ENCODE assay signal across 28 cellular contexts in the genomic region with DNA sequence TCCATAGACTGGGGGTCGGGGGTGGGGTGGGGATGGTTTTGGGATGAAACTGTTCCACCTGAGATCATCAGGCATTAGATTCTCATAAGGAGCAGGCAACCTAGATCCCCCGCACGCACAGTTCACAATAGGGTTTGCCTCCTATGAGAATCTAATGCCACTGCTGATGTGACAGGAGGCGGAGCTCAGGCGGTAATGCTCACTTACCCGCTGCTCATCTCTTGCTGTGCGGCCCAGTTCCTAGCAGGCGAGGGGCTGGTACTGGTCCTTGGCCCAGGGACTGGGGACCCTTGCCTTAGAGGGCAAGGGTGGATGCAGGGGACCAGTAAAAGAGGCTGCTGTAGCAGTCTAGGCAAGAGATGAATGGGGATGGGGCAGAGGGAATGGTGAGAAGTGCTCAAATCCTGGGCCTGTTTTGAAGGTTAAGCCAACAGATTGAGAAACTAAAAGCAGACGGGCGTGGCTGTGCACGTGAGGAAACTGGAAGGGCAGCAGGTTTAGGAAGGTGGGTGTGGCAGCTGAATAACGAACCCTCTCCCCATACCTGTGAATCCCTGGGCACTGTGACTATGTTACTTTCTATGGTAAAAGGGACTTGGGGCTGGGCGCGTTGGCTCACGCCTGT. TPM values are rescaled to one million over a fixed set of nuclear protein-coding genes. Genes with fewer than 3 reads are reported as not detected.
DNase-seq lines count a peak whose midpoint lies in the region; ATAC-seq and TF ChIP-seq lines count a peak whose summit lies in the region.
"Had no signal": no experiment of that assay in that cellular context is flagged by ENCODE, and none has a peak within 500 bp of the region (broad histone marks: within the 10 kb centered on the region; RNA-seq: fewer than 3 reads in every experiment).

No MANE protein-coding gene starts in this region.

- 82 to 87% methylated on average over 15 of the region's 15 CpGs for WGBS in testis, 2 donors

- intact Hi-C loops in testis (cut with DNase I; ENCODE audit: low total_unique reads): loop anchor here (10.0 kb wide), 1 partner anchor 133 kb away; a partner anchor contains a TSS

- H3K27me3 ChIP-seq in testis: no peaks in the 10 kb centered on the region
- H3K27me3 ChIP-seq: colonic mucosa had no signal

- H3K36me3 Mint-ChIP-seq in activated naive CD4-positive, alpha-beta T cell treated with anti-CD3 and anti-CD28 coated beads, Interleukin-2, amount 50 U/mL, for 24 hours: peaks cover 5% of the 10 kb centered on the region

- peaks cover 6% of the 10 kb centered on the region for H3K4me1 Mint-ChIP-seq in activated naive CD4-positive, alpha-beta T cell treated with anti-CD3 and anti-CD28 coated beads, Interleukin-2, amount 50 U/mL, for 24 hours

- H3K4me3 ChIP-seq in testis: no peak overlapping the region
- H3K4me3 ChIP-seq: A549, breast epithelium, colonic mucosa, PC-9 had no signal

- no peak for TF ChIP-seq CTCF in testis (IDR thresholded peaks at IDR 0.05)

- no peaks in the 10 kb centered on the region for H3K27me3 Mint-ChIP-seq in activated naive CD4-positive, alpha-beta T cell treated with anti-CD3 and anti-CD28 coated beads, Interleukin-2, amount 50 U/mL, for 24 hours

- H3K9me3 Mint-ChIP-seq in activated naive CD4-positive, alpha-beta T cell treated with anti-CD3 and anti-CD28 coated beads, Interleukin-2, amount 50 U/mL, for 24 hours: no peaks in the 10 kb centered on the region
- H3K9me3 Mint-ChIP-seq: activated CD4-positive, alpha-beta memory T cell treated with anti-CD3 and anti-CD28 coated beads for 36 hours; activated T-helper 1 cell treated with anti-CD3 and anti-CD28 coated beads, Interleukin-12 subunit alpha, Interleukin-12 subunit beta, Interleukin-2, Interleukin-4 antibody, amounts not matched to agents 30 ng/mL and 10 ng/mL and 1 ng/mL, durations not matched to agents 14 hours and 24 hours and 36 hours; stimulated activated naive CD8-positive, alpha-beta T cell treated with anti-CD3 and anti-CD28 coated beads, Interleukin-15, amount 100 ng/mL, for 72 hours had no signal

- peak overlapping the region; percentile 10 for H3K27ac Mint-ChIP-seq in activated naive CD4-positive, alpha-beta T cell treated with anti-CD3 and anti-CD28 coated beads, Interleukin-2, amount 50 U/mL, for 24 hours
- H3K27ac Mint-ChIP-seq: activated CD4-positive, alpha-beta memory T cell treated with anti-CD3 and anti-CD28 coated beads for 36 hours; H9 had no signal

- TF ChIP-seq POLR2A in testis (IDR thresholded peaks at IDR 0.05): no peak

- no peaks in the 10 kb centered on the region for H3K36me3 ChIP-seq in testis (ENCODE audit: low read depth, missing control alignments)
- H3K36me3 ChIP-seq: breast epithelium, colonic mucosa had no signal

- no peak overlapping the region for H3K4me3 Mint-ChIP-seq in activated naive CD4-positive, alpha-beta T cell treated with anti-CD3 and anti-CD28 coated beads, Interleukin-2, amount 50 U/mL, for 24 hours
- H3K4me3 Mint-ChIP-seq: activated CD4-positive, alpha-beta memory T cell treated with anti-CD3 and anti-CD28 coated beads for 36 hours; activated T-helper 1 cell treated with anti-CD3 and anti-CD28 coated beads, Interleukin-12 subunit alpha, Interleukin-12 subunit beta, Interleukin-2, Interleukin-4 antibody, amounts not matched to agents 30 ng/mL and 10 ng/mL and 1 ng/mL, durations not matched to agents 14 hours and 24 hours and 36 hours; H9; stimulated activated naive CD8-positive, alpha-beta T cell treated with anti-CD3 and anti-CD28 coated beads, Interleukin-15, amount 100 ng/mL, for 72 hours had no signal

- no peak overlapping the region for H3K27ac ChIP-seq in testis
- H3K27ac ChIP-seq: A549, breast epithelium, colonic mucosa, PC-9 had no signal

- no peaks in the 10 kb centered on the region for H3K9me3 ChIP-seq in testis
- H3K9me3 ChIP-seq: A549, breast epithelium, colonic mucosa had no signal

- no peak for DNase-seq in activated naive CD4-positive, alpha-beta T cell (lab: John Stamatoyannopoulos, UW)
- DNase-seq in testis: peak; percentile 12
- no peak for DNase-seq in cerebellar cortex (ENCODE audit: low spot score)
- no peak for DNase-seq in HPDE6-E6E7 (ENCODE audit: extremely low spot score)
- DNase-seq: activated CD4-positive, alpha-beta memory T cell treated with anti-CD3 and anti-CD28 coated beads for 36 hours; activated CD4-positive, alpha-beta T cell treated with anti-CD3 and anti-CD28 coated beads for 1 hour; activated CD8-positive, alpha-beta memory T cell treated with anti-CD3 and anti-CD28 coated beads, Interleukin-2, amount 50 U/mL, for 4 hours; activated naive CD4-positive, alpha-beta T cell treated with anti-CD3 and anti-CD28 coated beads, Interleukin-2, amount 50 U/mL, for 16 hours; colonic mucosa; DMS79; effector CD8-positive, alpha-beta T cell; H9; NCI-H1436 treated with DMSO at 0.1 percent for 48 hours; NCI-H2081 treated with DMSO at 0.1 percent for 48 hours; NCI-H226; PC-9; SHP77; stimulated activated CD4-positive, alpha-beta T cell treated with anti-CD3 and anti-CD28 coated beads, Interleukin-2, amount 100 ng/mL, for 24 hours; stimulated activated CD8-positive, alpha-beta memory T cell treated with anti-CD3 and anti-CD28 coated beads, Interleukin-4, amount 100 ng/mL, for 48 hours; stimulated activated naive CD8-positive, alpha-beta T cell treated with anti-CD3 and anti-CD28 coated beads, Interleukin-15, amount 100 ng/mL, for 72 hours; T-helper 2 cell had no signal

- peak; percentile 34 for ATAC-seq in esophagus mucosa
- ATAC-seq: A549; stimulated activated naive CD8-positive, alpha-beta T cell treated with anti-CD3 and anti-CD28 coated beads, Interleukin-15, amount 100 ng/mL, for 72 hours had no signal

- H3K4me1 ChIP-seq in testis: no peaks in the 10 kb centered on the region
- H3K4me1 ChIP-seq: breast epithelium had no signal

RNA-seq across cellular contexts. Expression of a gene that starts 1.5 kb away (rescaled TPM):
- total RNA-seq in esophagus mucosa: not detected
- total RNA-seq in testis: 1 to 10 TPM in 1 of 2 donors, not detected in 1; 1.8 TPM
- 0.61 TPM for polyA plus RNA-seq in testis (ENCODE audit: insufficient read depth, low read depth, low replicate concordance)
- total RNA-seq: activated CD4-positive, alpha-beta memory T cell treated with anti-CD3 and anti-CD28 coated beads for 36 hours; activated T-helper 1 cell treated with anti-CD3 and anti-CD28 coated beads, Interleukin-12 subunit alpha, Interleukin-12 subunit beta, Interleukin-2, Interleukin-4 antibody, amounts not matched to agents 30 ng/mL and 10 ng/mL and 1 ng/mL, durations not matched to agents 14 hours and 24 hours and 36 hours; breast epithelium; colonic mucosa; epithelial cell of proximal tubule; H9; LHCN-M2; PC-9 had no signal

RNA-seq across cellular contexts. Expression of a gene that starts 1.7 kb away (rescaled TPM):
- total RNA-seq in esophagus mucosa (34.6 TPM), testis (10 to 100 TPM; 26.7 to 35.8 TPM)
- polyA plus RNA-seq in testis (ENCODE audit: insufficient read depth, low read depth, low replicate concordance): 24.6 TPM

RNA-seq across cellular contexts. Expression of a gene that starts 14.3 kb away (rescaled TPM):
- 40.4 TPM for total RNA-seq in esophagus mucosa
- total RNA-seq in testis: 1 to 10 TPM; 1.0 to 1.2 TPM
- polyA plus RNA-seq in testis (ENCODE audit: insufficient read depth, low read depth, low replicate concordance): 1.3 TPM
- total RNA-seq: LHCN-M2, PC-9 had no signal
- polyA plus RNA-seq: A549 had no signal

RNA-seq across cellular contexts. Expression of a gene that starts 43.8 kb away (rescaled TPM):
- total RNA-seq in esophagus mucosa (49.3 TPM), testis (10 to 100 TPM; 80.8 to 81.3 TPM)
- polyA plus RNA-seq in testis (ENCODE audit: insufficient read depth, low read depth, low replicate concordance): 53.1 TPM

RNA-seq across cellular contexts. Expression of a gene that starts 44.3 kb away (rescaled TPM):
- total RNA-seq in esophagus mucosa (15.7 TPM), testis (10 to 100 TPM; 19.1 to 23.8 TPM)
- 28.0 TPM for polyA plus RNA-seq in testis (ENCODE audit: insufficient read depth, low read depth, low replicate concordance)

Comparison
In these comparisons a context has a peak if more than half of its experiments do, and no peak if none do; other contexts are left out.
1. RNA of a gene that starts 14.3 kb away (total RNA-seq): 40.4 TPM in esophagus mucosa (single experiment); 1.0 to 1.2 TPM in testis; every median in the first group is over 10 times any median in the second.